ENCODE assay signal across 22 cellular contexts in genomic region chr19:42079276-42079669, GRCh38. TPM values are rescaled to one million over a fixed set of nuclear protein-coding genes. Genes with fewer than 3 reads are reported as not detected.
DNase-seq lines count a peak whose midpoint lies in the region; ATAC-seq lines count a peak whose summit lies in the region.
"Had no signal": no experiment of that assay in that cellular context is flagged by ENCODE, and none has a peak within 500 bp of the region (broad histone marks: within the 10 kb centered on the region; RNA-seq: fewer than 3 reads in every experiment).

No MANE protein-coding gene starts in this region.

- H3K36me3 Mint-ChIP-seq in stimulated activated naive CD8-positive, alpha-beta T cell treated with anti-CD3 and anti-CD28 coated beads, Interleukin-15, Interleukin-2, amounts not matched to agents 100 ng/mL and 50 ng/mL, for 24 hours (ENCODE audit: low read depth) = peaks cover 50% of the 10 kb centered on the region
- H3K36me3 Mint-ChIP-seq in T-helper 17 cell (ENCODE audit: low read depth) = peaks cover 3% of the 10 kb centered on the region
- H3K36me3 Mint-ChIP-seq in stimulated activated naive B cell treated with anti-CD40 and anti-IgM and Interleukin-4, amounts not matched to agents 10 μg/mL and 1 μg/mL and 100 μg/mL, for 72 hours = peaks cover 28 to 64% of the 10 kb centered on the region in 2 donors

- no peak overlapping the region for H3K4me3 ChIP-seq in H7 (ENCODE audit: insufficient read depth, low read depth, low read length)
- H3K4me3 ChIP-seq: GM23248, K562, Peyer's patch, SJSA1 had no signal

- no peak for DNase-seq in stimulated activated naive CD8-positive, alpha-beta T cell treated with anti-CD3 and anti-CD28 coated beads, Interleukin-15, Interleukin-2, amounts not matched to agents 100 U/mL and 50 U/mL, for 24 hours
- DNase-seq in T-helper 17 cell (no peak), glomerular visceral epithelial cell (ENCODE audit: extremely low spot score) (peak; percentile 26), GOT3 (lab: John Stamatoyannopoulos, UW) (no peak), H7 (no peak)
- no peak for DNase-seq in stimulated activated naive B cell treated with anti-CD40 and anti-IgM and Interleukin-4, amounts not matched to agents 10 μg/mL and 1 μg/mL and 100 μg/mL, for 72 hours
- DNase-seq: CD8-positive, alpha-beta T cell; MM.1S; NCI-H1048; NCI-H1417 treated with DMSO at 0.1 percent for 48 hours; NCI-H187; NCI-H446; NCI-H526; Peyer's patch had no signal

- no peak overlapping the region for H3K4me3 Mint-ChIP-seq in stimulated activated naive CD8-positive, alpha-beta T cell treated with anti-CD3 and anti-CD28 coated beads, Interleukin-15, Interleukin-2, amounts not matched to agents 100 ng/mL and 50 ng/mL, for 24 hours
- peak overlapping the region; percentile 9 for H3K4me3 Mint-ChIP-seq in T-helper 17 cell
- no peak overlapping the region for H3K4me3 Mint-ChIP-seq in stimulated activated naive B cell treated with anti-CD40 and anti-IgM and Interleukin-4, amounts not matched to agents 10 μg/mL and 1 μg/mL and 100 μg/mL, for 72 hours
- H3K4me3 Mint-ChIP-seq: CD8-positive, alpha-beta T cell had no signal

- H3K27ac Mint-ChIP-seq in stimulated activated naive CD8-positive, alpha-beta T cell treated with anti-CD3 and anti-CD28 coated beads, Interleukin-15, Interleukin-2, amounts not matched to agents 100 ng/mL and 50 ng/mL, for 24 hours = peak overlapping the region; percentile 45
- H3K27ac Mint-ChIP-seq in T-helper 17 cell = peak overlapping the region; percentile 80
- H3K27ac Mint-ChIP-seq in stimulated activated naive B cell treated with anti-CD40 and anti-IgM and Interleukin-4, amounts not matched to agents 10 μg/mL and 1 μg/mL and 100 μg/mL, for 72 hours = peak overlapping the region; percentile 53
- H3K27ac Mint-ChIP-seq: CD8-positive, alpha-beta T cell had no signal

- peaks cover 51% of the 10 kb centered on the region for H3K4me1 Mint-ChIP-seq in stimulated activated naive CD8-positive, alpha-beta T cell treated with anti-CD3 and anti-CD28 coated beads, Interleukin-15, Interleukin-2, amounts not matched to agents 100 ng/mL and 50 ng/mL, for 24 hours (ENCODE audit: low read depth)
- H3K4me1 Mint-ChIP-seq in T-helper 17 cell = peaks cover 38% of the 10 kb centered on the region
- H3K4me1 Mint-ChIP-seq in stimulated activated naive B cell treated with anti-CD40 and anti-IgM and Interleukin-4, amounts not matched to agents 10 μg/mL and 1 μg/mL and 100 μg/mL, for 72 hours = peaks cover 38 to 43% of the 10 kb centered on the region in 2 donors

- H3K9me3 ChIP-seq in T-helper 17 cell (ENCODE audit: control insufficient read depth, low read length, poor library complexity, severe bottlenecking) = no peaks in the 10 kb centered on the region
- H3K9me3 ChIP-seq: Peyer's patch, SJSA1 had no signal

- H3K9me3 Mint-ChIP-seq in stimulated activated naive CD8-positive, alpha-beta T cell treated with anti-CD3 and anti-CD28 coated beads, Interleukin-15, Interleukin-2, amounts not matched to agents 100 ng/mL and 50 ng/mL, for 24 hours = no peaks in the 10 kb centered on the region
- no peaks in the 10 kb centered on the region for H3K9me3 Mint-ChIP-seq in stimulated activated naive B cell treated with anti-CD40 and anti-IgM and Interleukin-4, amounts not matched to agents 10 μg/mL and 1 μg/mL and 100 μg/mL, for 72 hours
- H3K9me3 Mint-ChIP-seq: CD8-positive, alpha-beta T cell had no signal

- no peaks in the 10 kb centered on the region for H3K27me3 ChIP-seq in H7 (ENCODE audit: control insufficient read depth, insufficient read depth, low read length)
- H3K27me3 ChIP-seq: Peyer's patch, SJSA1 had no signal

- ATAC-seq in stimulated activated naive CD8-positive, alpha-beta T cell treated with anti-CD3 and anti-CD28 coated beads, Interleukin-15, Interleukin-2, amounts not matched to agents 100 U/mL and 50 U/mL, for 24 hours = no peak
- ATAC-seq in T-helper 17 cell (no peak), HG02973 (IDR thresholded peaks at IDR 0.05; ENCODE audit: unreplicated experiment) (no peak)
- ATAC-seq in stimulated activated naive B cell treated with anti-CD40 and anti-IgM and Interleukin-4, amounts not matched to agents 10 μg/mL and 1 μg/mL and 100 μg/mL, for 72 hours (replicated peaks) = no peak
- ATAC-seq: CD8-positive, alpha-beta T cell; HCT116; HepG2; K562 had no signal

- no peaks in the 10 kb centered on the region for H3K27me3 Mint-ChIP-seq in stimulated activated naive CD8-positive, alpha-beta T cell treated with anti-CD3 and anti-CD28 coated beads, Interleukin-15, Interleukin-2, amounts not matched to agents 100 ng/mL and 50 ng/mL, for 24 hours
- no peaks in the 10 kb centered on the region for H3K27me3 Mint-ChIP-seq in T-helper 17 cell
- H3K27me3 Mint-ChIP-seq in stimulated activated naive B cell treated with anti-CD40 and anti-IgM and Interleukin-4, amounts not matched to agents 10 μg/mL and 1 μg/mL and 100 μg/mL, for 72 hours = no peaks in the 10 kb centered on the region

- H3K36me3 ChIP-seq in H7 (replicated peaks; ENCODE audit: control insufficient read depth, insufficient read depth, low read length) = peaks cover 26% of the 10 kb centered on the region

RNA-seq across cellular contexts. Expression of gene ZNF574, which starts 3.3 kb away (rescaled TPM):
- 10 to 100 TPM; 23.1 to 23.6 TPM for total RNA-seq in T-helper 17 cell
- 44.0 and 45.4 TPM in 2 replicates for total RNA-seq in H7 (2014; rRNA removed; shearing (Covaris generic))

RNA-seq across cellular contexts. Expression of gene GRIK5, which starts 9.3 kb away (rescaled TPM):
- under 1 TPM; 0.42 to 0.55 TPM for total RNA-seq in T-helper 17 cell
- total RNA-seq in H7 (2014; rRNA removed; shearing (Covaris generic)) = 15.7 and 16.4 TPM in 2 replicates
- total RNA-seq: GM23248, HepG2, SJSA1 had no signal

RNA-seq across cellular contexts. Expression of gene POU2F2, which starts 53.0 kb away (rescaled TPM):
- total RNA-seq in T-helper 17 cell = 10 to 100 TPM; 24.5 to 42.7 TPM
- 0.90 and 2.4 TPM in 2 replicates for total RNA-seq in H7 (2014; rRNA removed; shearing (Covaris generic))
- total RNA-seq: G401 had no signal

Comparison
In these comparisons a context has a peak if more than half of its experiments do, and no peak if none do; other contexts are left out.
1. RNA of gene GRIK5, which starts 9.3 kb away (total RNA-seq): 15.7 to 16.4 TPM in H7; 0.42 to 0.55 TPM in T-helper 17 cell; every median in the first group is over 10 times any median in the second.
2. Peak in every context shown above with its lines, with median percentiles within 50 percentile points of each other: H3K27ac Mint-ChIP-seq.